Comparison of ENCODE assay signal across 8 cellular contexts in genomic region chr7:27784399-27785053, GRCh38. TPM values are rescaled to one million over a fixed set of nuclear protein-coding genes. Genes with fewer than 3 reads are reported as not detected.
DNase-seq lines count a peak whose midpoint lies in the region; ATAC-seq and TF ChIP-seq lines count a peak whose summit lies in the region.

No MANE protein-coding gene starts in this region.

- in situ Hi-C loops in mammary epithelial cell (cut with MboI; ENCODE audit: low sequenced_read_pairs in 2 of 2), result no loop called here

- no peak overlapping the region for H2AFZ ChIP-seq in GM23338
- no peak overlapping the region for H2AFZ ChIP-seq in PC-9
- H2AFZ ChIP-seq in mammary epithelial cell (ENCODE audit: low read depth, low read length), result no peak overlapping the region

- no peak overlapping the region for H3K9ac ChIP-seq in mammary epithelial cell (ENCODE audit: insufficient read depth, low read length)

- no peaks in the 10 kb centered on the region for H3K9me3 Mint-ChIP-seq in GM23338

- H3K27ac ChIP-seq in GM23338 (ENCODE audit: low read depth) (no peak overlapping the region), PC-9 (no peak overlapping the region), mammary epithelial cell (ENCODE audit: insufficient read depth, low read depth, low read length) (no peak overlapping the region)

- H3K79me2 ChIP-seq in GM23338 (replicated peaks; ENCODE audit: insufficient read depth) (no peaks in the 10 kb centered on the region), PC-9 (ENCODE audit: low read depth) (peaks cover 26% of the 10 kb centered on the region), mammary epithelial cell (ENCODE audit: insufficient read depth, low read length) (peaks cover 2% of the 10 kb centered on the region)

- H3K4me2 ChIP-seq in GM23338 (no peak overlapping the region), PC-9 (0 out of 2 replicates have a peak overlapping the region, but pooled peaks have one; percentile 38), mammary epithelial cell (ENCODE audit: insufficient read depth, low read depth, low read length) (no peak overlapping the region)

- DNase-seq in COLO829 (ENCODE audit: low spot score) (peak; percentile 41), GM23338 (ENCODE audit: low spot score) (peak; percentile 70), PC-9 (peak; percentile 53 to 98), mammary epithelial cell (peak; percentile 51), lung microvascular endothelial cell (ENCODE audit: low read depth in 2 of 2) (peak; percentile 60 to 72), OCI-M2 (lab: John Stamatoyannopoulos, UW; ENCODE audit: unreplicated experiment) (no peak), cerebellar nuclear complex (lab: John Stamatoyannopoulos, UW) (no peak)
- no peak for DNase-seq in effector CD8-positive, alpha-beta T cell (lab: John Stamatoyannopoulos, UW)

- H3K36me3 ChIP-seq in GM23338 (ENCODE audit: insufficient read depth) (no peaks in the 10 kb centered on the region), PC-9 (ENCODE audit: low read depth) (peaks cover 52% of the 10 kb centered on the region), mammary epithelial cell (ENCODE audit: insufficient read depth, low read length) (peaks cover 9% of the 10 kb centered on the region)

- H3K27me3 Mint-ChIP-seq in GM23338 (ENCODE audit: insufficient read depth, low read depth, poor library complexity), result peaks cover 3% of the 10 kb centered on the region

- H3K4me3 Mint-ChIP-seq in GM23338, result no peak overlapping the region

- BruUV-seq in PC-9 (replicated peaks; lab: Mats Ljungman, UMichigan), result no TSS peak
- no TSS peak for BruUV-seq in mammary epithelial cell (replicated peaks; lab: Mats Ljungman, UMichigan)

- peak; percentile 42 to 74 for TF ChIP-seq CTCF in GM23338 (conservative IDR thresholded peaks at IDR 0.05; ENCODE audit: low read depth in 2 of 2)
- TF ChIP-seq CTCF in PC-9 (conservative IDR thresholded peaks at IDR 0.05), result peak; percentile 92
- peak; percentile 46 to 58 for TF ChIP-seq CTCF in mammary epithelial cell (conservative IDR thresholded peaks at IDR 0.05 in 1 of 2, IDR thresholded peaks at IDR 0.05 in 1 of 2; ENCODE audit: extremely low read depth in 1 of 2, insufficient read depth in 1 of 2, low read depth in 1 of 2, low read length in 2 of 2)

- CTCF ChIA-PET in PC-9 (lab: Charles Lee) (interaction anchor here (0.5 to 0.7 kb wide), 2 partner anchors 44 to 110 kb away, joined by 4 to 10 read pairs; no protein-coding TSS in a partner anchor), mammary epithelial cell (lab: Charles Lee; ENCODE audit: low non-redundant PET) (interaction anchor here (0.7 kb wide), 1 partner anchor 11 kb away, joined by 4 read pairs; no protein-coding TSS in a partner anchor)

- H3K4me3 ChIP-seq in GM23338 (no peak overlapping the region), PC-9 (no peak overlapping the region), mammary epithelial cell (replicated peaks in 1 of 3; ENCODE audit: insufficient read depth in 1 of 3, low read depth in 2 of 3, low read length in 3 of 3) (no peak overlapping the region)

- no peaks in the 10 kb centered on the region; the same call in 1 of the 2 replicates for H4K20me1 ChIP-seq in GM23338 (replicated peaks; ENCODE audit: insufficient read depth)
- H4K20me1 ChIP-seq in PC-9 (ENCODE audit: insufficient read depth), result peaks cover 10% of the 10 kb centered on the region; the same call in 1 of the 2 replicates
- H4K20me1 ChIP-seq in mammary epithelial cell (ENCODE audit: insufficient read depth, low read length), result no peaks in the 10 kb centered on the region

- dilution Hi-C loops in mammary epithelial cell (cut with HindIII; ENCODE audit: low sequenced_read_pairs), result loop anchor here (5.0 kb wide), 1 partner anchor 43 kb away; no protein-coding TSS in a partner anchor

- H3K9me3 ChIP-seq in PC-9 (ENCODE audit: insufficient read depth, low read depth) (no peaks in the 10 kb centered on the region), mammary epithelial cell (replicated peaks; ENCODE audit: insufficient read depth, low read length) (no peaks in the 10 kb centered on the region)

- no peaks in the 10 kb centered on the region for H3K27me3 ChIP-seq in GM23338 (ENCODE audit: insufficient read depth)
- H3K27me3 ChIP-seq in PC-9 (ENCODE audit: insufficient read depth, low read depth), result no peaks in the 10 kb centered on the region
- H3K27me3 ChIP-seq in mammary epithelial cell (ENCODE audit: insufficient read depth, low read length), result no peaks in the 10 kb centered on the region

- intact Hi-C loops in PC-9 (cut with micrococcal nuclease; ENCODE audit: unreplicated experiment), result loop anchor here (1.0 to 5.0 kb wide), 3 partner anchors 121 to 308 kb away; no protein-coding TSS in a partner anchor
- intact Hi-C loops in mammary epithelial cell (cut with micrococcal nuclease), result loop anchor here (5.0 kb wide), 1 partner anchor 37 kb away; no protein-coding TSS in a partner anchor

- H3F3A ChIP-seq in GM23338 (replicated peaks; ENCODE audit: low read depth) (no peaks in the 10 kb centered on the region), PC-9 (ENCODE audit: insufficient read depth, low read depth) (peaks cover 36% of the 10 kb centered on the region)

- peaks cover 13% of the 10 kb centered on the region for H3K4me1 ChIP-seq in GM23338 (ENCODE audit: insufficient read depth)
- H3K4me1 ChIP-seq in PC-9 (replicated peaks; ENCODE audit: insufficient read depth), result peaks cover 25% of the 10 kb centered on the region
- H3K4me1 ChIP-seq in mammary epithelial cell (ENCODE audit: insufficient read depth, low read length), result peaks cover 6% of the 10 kb centered on the region

- 43% methylated on average over 5 of the region's 6 CpGs for WGBS in mammary epithelial cell (ENCODE audit: low coverage, missing lambda C conversion rate)

- H3K27ac Mint-ChIP-seq in GM23338, result no peak overlapping the region

- H3K36me3 Mint-ChIP-seq in GM23338 (ENCODE audit: low read depth), result peaks cover 9% of the 10 kb centered on the region; the same call in 2 of the 3 replicates

- ATAC-seq in GM23338, result peak; percentile 25; the same call in 1 of the 3 replicates

- POLR2A ChIA-PET in PC-9 (lab: Charles Lee; ENCODE audit: unreplicated experiment), result no interaction called here

- H3K9me2 ChIP-seq in GM23338 (ENCODE audit: insufficient read depth), result no peaks in the 10 kb centered on the region
- H3K9me2 ChIP-seq in PC-9 (ENCODE audit: insufficient read depth), result no peaks in the 10 kb centered on the region

- peaks cover 13% of the 10 kb centered on the region for H3K4me1 Mint-ChIP-seq in GM23338

TF ChIP-seq in GM23338, 12 proteins besides CTCF, POLR2A, EP300 and RAD21:
- no peak for TF ChIP-seq STAT1 (IDR thresholded peaks at IDR 0.05; ENCODE audit: unreplicated experiment)
- TF ChIP-seq JUNB (IDR thresholded peaks at IDR 0.05; ENCODE audit: unreplicated experiment), result no peak
- TF ChIP-seq ZNF114 (CRISPR knock-in tag; IDR thresholded peaks at IDR 0.05), result no peak

RNA-seq across cellular contexts. Expression of gene TAX1BP1, which starts 44.6 kb away (rescaled TPM):
- total RNA-seq in GM23338 (2014; rRNA removed; shearing (Covaris generic)), result 53.1 and 56.5 TPM in 2 replicates
- 62.0 and 87.9 TPM in 2 replicates for polyA plus RNA-seq in GM23338 (2016; fragmentation: Nextera tagmentation; extraction: Ambion mirVana)
- 143 and 174 TPM in 2 replicates for total RNA-seq in PC-9 (2021)
- 10 to 100 TPM; 84.1 to 93.5 TPM for total RNA-seq in mammary epithelial cell
- polyA plus RNA-seq in mammary epithelial cell, result 40.3 TPM
- 71.5 TPM for polyA minus RNA-seq in mammary epithelial cell
- 47.3 and 59.3 TPM in 2 replicates for total RNA-seq in lung microvascular endothelial cell

Comparison
In these comparisons a context has a peak if more than half of its experiments do, and no peak if none do; other contexts are left out.
1. DNase-seq: peak in COLO829 (single experiment), GM23338 (single experiment), PC-9 (2 of 2), mammary epithelial cell (single experiment) and lung microvascular endothelial cell (2 of 2); none in OCI-M2 (single experiment), cerebellar nuclear complex (0 of 2) and effector CD8-positive, alpha-beta T cell (single experiment).
2. Peak in every context shown above with its lines, with median percentiles within 50 percentile points of each other: CTCF ChIP-seq.